1 cellular context compared by ENCODE assay signal in genomic region chr10:124354411-124355382, GRCh38.
TF ChIP-seq lines count a peak whose summit lies in the region.

No MANE protein-coding gene starts in this region.

TF ChIP-seq in HEK293, 187 proteins besides CTCF, POLR2A, EP300 and RAD21 (continued from another document and continues in another):
- peak; percentile 77 for TF ChIP-seq ZNF18 (tag by site-specific recombination; IDR thresholded peaks at IDR 0.05)
- no peak for TF ChIP-seq ZBTB49 (tag by site-specific recombination; IDR thresholded peaks at IDR 0.05; ENCODE audit: low read depth)
- TF ChIP-seq EGR2 (tag by site-specific recombination; IDR thresholded peaks at IDR 0.05; ENCODE audit: low read depth): peak; percentile 73
- peak; percentile 100 for TF ChIP-seq ZNF24 (tag by site-specific recombination; IDR thresholded peaks at IDR 0.05)
- TF ChIP-seq ZNF596 (tag by site-specific recombination; IDR thresholded peaks at IDR 0.05): 0 out of 2 replicates have a peak, but pooled peaks have one; percentile 18
- peak; percentile 61; the same call in 1 of the 2 replicates for TF ChIP-seq KLF9 (tag by site-specific recombination; IDR thresholded peaks at IDR 0.05; ENCODE audit: low read depth)
- TF ChIP-seq SP2 (tag by site-specific recombination; IDR thresholded peaks at IDR 0.05): peak; percentile 33; the same call in 1 of the 2 replicates
- TF ChIP-seq ZNF335 (tag by site-specific recombination; conservative IDR thresholded peaks at IDR 0.05): peak; percentile 89
- TF ChIP-seq ZFP37 (tag by site-specific recombination; IDR thresholded peaks at IDR 0.05): no peak
- no peak for TF ChIP-seq ZNF626 (tag by site-specific recombination; IDR thresholded peaks at IDR 0.05)
- peak; percentile 94 for TF ChIP-seq GLIS1 (tag by site-specific recombination; IDR thresholded peaks at IDR 0.05)
- 0 out of 2 replicates have a peak, but pooled peaks have one; percentile 36 for TF ChIP-seq PRDM6 (tag by site-specific recombination; IDR thresholded peaks at IDR 0.05)
- peak; percentile 42; the same call in 1 of the 2 replicates for TF ChIP-seq ZNF366 (tag by site-specific recombination; conservative IDR thresholded peaks at IDR 0.05)
- no peak; the same call in 1 of the 2 replicates for TF ChIP-seq KLF1 (tag by site-specific recombination; IDR thresholded peaks at IDR 0.05)
- no peak for TF ChIP-seq ZNF654 (tag by site-specific recombination; IDR thresholded peaks at IDR 0.05; ENCODE audit: low read depth)
- TF ChIP-seq GLIS2 (tag by site-specific recombination; IDR thresholded peaks at IDR 0.05): peak; percentile 61; the same call in 1 of the 2 replicates
- peak; percentile 22; the same call in 1 of the 2 replicates for TF ChIP-seq ZNF610 (tag by site-specific recombination; IDR thresholded peaks at IDR 0.05; ENCODE audit: borderline replicate concordance)
- TF ChIP-seq INSM2 (tag by site-specific recombination; IDR thresholded peaks at IDR 0.05): 0 out of 2 replicates have a peak, but pooled peaks have one; percentile 29
- peak; percentile 58; the same call in 1 of the 2 replicates for TF ChIP-seq WT1 (tag by site-specific recombination; IDR thresholded peaks at IDR 0.05)
- TF ChIP-seq ZFP69B (tag by site-specific recombination; IDR thresholded peaks at IDR 0.05): 0 out of 2 replicates have a peak, but pooled peaks have one; percentile 36
- peak; percentile 80 for TF ChIP-seq PATZ1 (tag by site-specific recombination; IDR thresholded peaks at IDR 0.05)
- TF ChIP-seq REST (tag by site-specific recombination; IDR thresholded peaks at IDR 0.05): no peak
- TF ChIP-seq ZBTB11 (tag by site-specific recombination; conservative IDR thresholded peaks at IDR 0.05; ENCODE audit: low read depth): 0 out of 2 replicates have a peak, but pooled peaks have one; percentile 7
- no peak for TF ChIP-seq ZNF121 (tag by site-specific recombination; IDR thresholded peaks at IDR 0.05)
- TF ChIP-seq ZNF664 (tag by site-specific recombination; IDR thresholded peaks at IDR 0.05): no peak
- TF ChIP-seq ZNF510 (tag by site-specific recombination; IDR thresholded peaks at IDR 0.05; ENCODE audit: insufficient replicate concordance): no peak
- 0 out of 2 replicates have a peak, but pooled peaks have one; percentile 16 for TF ChIP-seq ZNF394 (tag by site-specific recombination; IDR thresholded peaks at IDR 0.05; ENCODE audit: borderline replicate concordance)
- peak; percentile 56 for TF ChIP-seq PRDM10 (tag by site-specific recombination; IDR thresholded peaks at IDR 0.05)
- TF ChIP-seq ELK4 (IDR thresholded peaks at IDR 0.05; ENCODE audit: borderline replicate concordance, low read depth, low read length): no peak
- no peak for TF ChIP-seq ZNF777 (tag by site-specific recombination; IDR thresholded peaks at IDR 0.05; ENCODE audit: borderline replicate concordance)
